In genomic region chr2:106159867-106160785, GRCh38 we compare ENCODE assay signal across 9 cellular contexts.
DNase-seq lines count a peak whose midpoint lies in the region; ATAC-seq and TF ChIP-seq lines count a peak whose summit lies in the region.
"Had no signal": no experiment of that assay in that cellular context is flagged by ENCODE, and none has a peak within 500 bp of the region (broad histone marks: within the 10 kb centered on the region; RNA-seq: fewer than 3 reads in every experiment).

No MANE protein-coding gene starts in this region.

- TF ChIP-seq CTCF in GM10266 (IDR thresholded peaks at IDR 0.05; ENCODE audit: control insufficient read depth, insufficient read depth, low read depth, missing control alignments), result no peak

- in situ Hi-C loops in KBM-7 (cut with MboI; ENCODE audit: low pct_unique_long_range_greater_than_20kb, low sequenced_read_pairs), result no loop called here

- peak; percentile 63 for ATAC-seq in GM18511 (IDR thresholded peaks at IDR 0.05; ENCODE audit: unreplicated experiment)
- no peak for ATAC-seq in GM19452 (IDR thresholded peaks at IDR 0.05; ENCODE audit: unreplicated experiment)

- peak; percentile 93 for DNase-seq in KBM-7
- peak; percentile 48 for DNase-seq in activated T-helper 1 cell treated with Interleukin-2 at 50 U/mL for 16 hours (ENCODE audit: low read depth)
- peak; percentile 29 for DNase-seq in putamen (ENCODE audit: low spot score)
- DNase-seq in 8988T, result no peak
- no peak for DNase-seq in GM10266 (ENCODE audit: extremely low spot score)
- no peak for DNase-seq in COLO668 (lab: John Stamatoyannopoulos, UW; ENCODE audit: unreplicated experiment)
- DNase-seq: right lobe of liver had no signal

Comparison
In these comparisons a context has a peak if more than half of its experiments do, and no peak if none do; other contexts are left out.
1. DNase-seq: peak in KBM-7 (single experiment), activated T-helper 1 cell treated with Interleukin-2 at 50 U/mL for 16 hours (single experiment) and putamen (single experiment); none in 8988T (single experiment), GM10266 (single experiment) and COLO668 (single experiment).